In genomic region chr19:39154626-39155100, GRCh38 we compare ENCODE assay signal across 11 cellular contexts. TPM values are rescaled to one million over a fixed set of nuclear protein-coding genes. Genes with fewer than 3 reads are reported as not detected.
DNase-seq lines count a peak whose midpoint lies in the region; ATAC-seq and TF ChIP-seq lines count a peak whose summit lies in the region.
"Had no signal": no experiment of that assay in that cellular context is flagged by ENCODE, and none has a peak within 500 bp of the region (broad histone marks: within the 10 kb centered on the region; RNA-seq: fewer than 3 reads in every experiment).

No MANE protein-coding gene starts in this region.

- peaks cover 7% of the 10 kb centered on the region for H3K36me3 Mint-ChIP-seq in effector memory CD8-positive, alpha-beta T cell (ENCODE audit: insufficient read depth)
- H3K36me3 Mint-ChIP-seq: natural killer cell treated with Interleukin-12 subunit alpha and Interleukin-12 subunit beta and Interleukin-15 and Interleukin-18, amount 100 ng/mL, for 72 hours had no signal

- no peak overlapping the region for H3K9ac ChIP-seq in BLaER1

- H3K27me3 Mint-ChIP-seq in effector memory CD8-positive, alpha-beta T cell = no peaks in the 10 kb centered on the region
- H3K27me3 Mint-ChIP-seq: B cell; natural killer cell treated with Interleukin-12 subunit alpha and Interleukin-12 subunit beta and Interleukin-15 and Interleukin-18, amount 100 ng/mL, for 72 hours; stimulated activated naive B cell treated with anti-CD40 and anti-IgM and Interleukin-4, amounts not matched to agents 10 μg/mL and 1 μg/mL and 100 μg/mL, for 72 hours had no signal

- DNase-seq in NCI-H1048 (lab: John Stamatoyannopoulos, UW) (peak; percentile 60), mucosa of descending colon (peak; percentile 55 to 83 (median 71)), T-helper 9 cell (no peak)
- DNase-seq in effector memory CD8-positive, alpha-beta T cell = no peak
- DNase-seq in stimulated activated CD4-positive, alpha-beta T cell treated with anti-CD3 and anti-CD28 coated beads, Interleukin-4, amount 100 ng/mL, for 24 hours = no peak
- DNase-seq: stimulated activated naive B cell treated with anti-CD40 and anti-IgM and Interleukin-4, amounts not matched to agents 10 μg/mL and 1 μg/mL and 100 μg/mL, for 72 hours had no signal

- no peak for ATAC-seq in effector memory CD8-positive, alpha-beta T cell (replicated peaks)
- ATAC-seq in mucosa of descending colon = peak; percentile 86
- no peak for ATAC-seq in GM19463 (IDR thresholded peaks at IDR 0.05; ENCODE audit: unreplicated experiment)
- no peak for ATAC-seq in HG03025 (IDR thresholded peaks at IDR 0.05; ENCODE audit: low FRiP score, unreplicated experiment)
- ATAC-seq: natural killer cell treated with Interleukin-12 subunit alpha and Interleukin-12 subunit beta and Interleukin-15 and Interleukin-18, amount 100 ng/mL, for 72 hours; stimulated activated naive B cell treated with anti-CD40 and anti-IgM and Interleukin-4, amounts not matched to agents 10 μg/mL and 1 μg/mL and 100 μg/mL, for 72 hours had no signal

- H3K9me3 ChIP-seq in BLaER1 (no peaks in the 10 kb centered on the region), mucosa of descending colon (no peaks in the 10 kb centered on the region)

- no peak overlapping the region for H3K4me3 Mint-ChIP-seq in effector memory CD8-positive, alpha-beta T cell
- H3K4me3 Mint-ChIP-seq: B cell; natural killer cell treated with Interleukin-12 subunit alpha and Interleukin-12 subunit beta and Interleukin-15 and Interleukin-18, amount 100 ng/mL, for 72 hours; stimulated activated naive B cell treated with anti-CD40 and anti-IgM and Interleukin-4, amounts not matched to agents 10 μg/mL and 1 μg/mL and 100 μg/mL, for 72 hours had no signal

- TF ChIP-seq CTCF in mucosa of descending colon (IDR thresholded peaks at IDR 0.05) = no peak

- 0 out of 2 replicates have a peak overlapping the region, but pooled peaks have one; percentile 10 for H3K27ac ChIP-seq in BLaER1

- H4K20me1 ChIP-seq in BLaER1 = peaks cover 89% of the 10 kb centered on the region

- H3K27ac Mint-ChIP-seq in effector memory CD8-positive, alpha-beta T cell = peak overlapping the region; percentile 41 to 55
- H3K27ac Mint-ChIP-seq: B cell; natural killer cell treated with Interleukin-12 subunit alpha and Interleukin-12 subunit beta and Interleukin-15 and Interleukin-18, amount 100 ng/mL, for 72 hours; stimulated activated naive B cell treated with anti-CD40 and anti-IgM and Interleukin-4, amounts not matched to agents 10 μg/mL and 1 μg/mL and 100 μg/mL, for 72 hours had no signal

- H3K4me1 ChIP-seq in BLaER1 = peaks cover 80% of the 10 kb centered on the region
- peaks cover 25% of the 10 kb centered on the region for H3K4me1 ChIP-seq in mucosa of descending colon (ENCODE audit: low read depth)

- H3K4me1 Mint-ChIP-seq in effector memory CD8-positive, alpha-beta T cell (ENCODE audit: low read depth in 2 of 2) = peaks cover 28 to 32% of the 10 kb centered on the region in 2 donors

- H3K36me3 ChIP-seq in BLaER1 = peaks cover 25% of the 10 kb centered on the region
- H3K36me3 ChIP-seq in mucosa of descending colon (ENCODE audit: low read depth) = no peaks in the 10 kb centered on the region

- no peaks in the 10 kb centered on the region for H3K27me3 ChIP-seq in BLaER1

- H3K9me3 Mint-ChIP-seq in effector memory CD8-positive, alpha-beta T cell = no peaks in the 10 kb centered on the region
- H3K9me3 Mint-ChIP-seq: natural killer cell treated with Interleukin-12 subunit alpha and Interleukin-12 subunit beta and Interleukin-15 and Interleukin-18, amount 100 ng/mL, for 72 hours; stimulated activated naive B cell treated with anti-CD40 and anti-IgM and Interleukin-4, amounts not matched to agents 10 μg/mL and 1 μg/mL and 100 μg/mL, for 72 hours had no signal

- H3K4me2 ChIP-seq in BLaER1 = peak overlapping the region; percentile 33

- H3K4me3 ChIP-seq in BLaER1 (no peak overlapping the region), mucosa of descending colon (no peak overlapping the region)

- intact Hi-C loops in mucosa of descending colon (cut with DNase I, micrococcal nuclease) = no loop called here

RNA-seq across cellular contexts. Expression of gene PAK4, which starts 29.1 kb away (rescaled TPM):
- 100 to 1,000 TPM in 1 of 3 donors, 10 to 100 TPM in 2; 54.4 to 116 (median 76.5) TPM for total RNA-seq in mucosa of descending colon

RNA-seq across cellular contexts. Expression of gene NCCRP1, which starts 42.1 kb away (rescaled TPM):
- under 1 TPM in 1 of 3 donors, not detected in 2; 0.14 TPM for total RNA-seq in mucosa of descending colon
- total RNA-seq: B cell; natural killer cell treated with Interleukin-12 subunit alpha and Interleukin-12 subunit beta and Interleukin-15 and Interleukin-18, amount 100 ng/mL, for 72 hours had no signal

RNA-seq across cellular contexts. Expression of gene SYCN, which starts 49.4 kb away (rescaled TPM):
- not detected for total RNA-seq in mucosa of descending colon
- total RNA-seq: B cell; natural killer cell treated with Interleukin-12 subunit alpha and Interleukin-12 subunit beta and Interleukin-15 and Interleukin-18, amount 100 ng/mL, for 72 hours had no signal

Comparison
In these comparisons a context has a peak if more than half of its experiments do, and no peak if none do; other contexts are left out.
1. DNase-seq: peak in NCI-H1048 (single experiment) and mucosa of descending colon (3 of 3); none in effector memory CD8-positive, alpha-beta T cell (0 of 3), T-helper 9 cell (single experiment) and stimulated activated CD4-positive, alpha-beta T cell treated with anti-CD3 and anti-CD28 coated beads, Interleukin-4, amount 100 ng/mL, for 24 hours (single experiment).